1 cellular context compared by ENCODE assay signal in the genomic region with DNA sequence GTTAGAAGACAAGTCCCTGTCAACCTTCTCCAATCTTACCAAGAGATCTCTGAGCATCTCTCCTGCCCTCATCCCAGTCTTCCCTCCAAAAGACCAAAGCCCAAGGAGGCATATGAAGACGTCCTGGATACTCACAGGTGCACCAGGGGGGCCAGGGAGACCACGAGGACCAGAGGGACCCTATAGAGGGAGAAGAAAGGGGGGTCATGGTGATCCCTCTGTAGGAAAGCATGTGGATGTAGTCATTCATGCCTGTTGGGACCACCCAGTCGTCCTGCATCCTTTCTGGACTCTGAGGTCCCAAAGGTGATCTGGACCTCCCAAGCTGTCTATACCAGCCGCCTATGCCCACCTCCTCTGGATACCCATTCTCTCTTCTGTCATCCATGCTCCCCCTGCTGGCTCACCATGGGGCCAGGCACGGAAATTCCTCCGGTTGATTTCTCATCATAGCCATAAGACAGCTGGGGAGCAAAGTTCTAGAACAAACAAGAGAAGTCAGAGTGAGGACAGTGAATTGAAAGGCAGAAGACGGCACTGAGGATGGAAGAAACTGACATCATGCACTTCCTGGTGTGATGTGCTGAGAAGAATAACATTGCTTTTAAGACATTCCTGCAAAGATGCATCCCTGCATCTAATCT.
TF ChIP-seq lines count a peak whose summit lies in the region.

No MANE protein-coding gene starts in this region.

TF ChIP-seq in HepG2, 621 proteins besides CTCF, POLR2A, EP300 and RAD21 (continued from another document and continues in another):
- TF ChIP-seq, protein P1, sequence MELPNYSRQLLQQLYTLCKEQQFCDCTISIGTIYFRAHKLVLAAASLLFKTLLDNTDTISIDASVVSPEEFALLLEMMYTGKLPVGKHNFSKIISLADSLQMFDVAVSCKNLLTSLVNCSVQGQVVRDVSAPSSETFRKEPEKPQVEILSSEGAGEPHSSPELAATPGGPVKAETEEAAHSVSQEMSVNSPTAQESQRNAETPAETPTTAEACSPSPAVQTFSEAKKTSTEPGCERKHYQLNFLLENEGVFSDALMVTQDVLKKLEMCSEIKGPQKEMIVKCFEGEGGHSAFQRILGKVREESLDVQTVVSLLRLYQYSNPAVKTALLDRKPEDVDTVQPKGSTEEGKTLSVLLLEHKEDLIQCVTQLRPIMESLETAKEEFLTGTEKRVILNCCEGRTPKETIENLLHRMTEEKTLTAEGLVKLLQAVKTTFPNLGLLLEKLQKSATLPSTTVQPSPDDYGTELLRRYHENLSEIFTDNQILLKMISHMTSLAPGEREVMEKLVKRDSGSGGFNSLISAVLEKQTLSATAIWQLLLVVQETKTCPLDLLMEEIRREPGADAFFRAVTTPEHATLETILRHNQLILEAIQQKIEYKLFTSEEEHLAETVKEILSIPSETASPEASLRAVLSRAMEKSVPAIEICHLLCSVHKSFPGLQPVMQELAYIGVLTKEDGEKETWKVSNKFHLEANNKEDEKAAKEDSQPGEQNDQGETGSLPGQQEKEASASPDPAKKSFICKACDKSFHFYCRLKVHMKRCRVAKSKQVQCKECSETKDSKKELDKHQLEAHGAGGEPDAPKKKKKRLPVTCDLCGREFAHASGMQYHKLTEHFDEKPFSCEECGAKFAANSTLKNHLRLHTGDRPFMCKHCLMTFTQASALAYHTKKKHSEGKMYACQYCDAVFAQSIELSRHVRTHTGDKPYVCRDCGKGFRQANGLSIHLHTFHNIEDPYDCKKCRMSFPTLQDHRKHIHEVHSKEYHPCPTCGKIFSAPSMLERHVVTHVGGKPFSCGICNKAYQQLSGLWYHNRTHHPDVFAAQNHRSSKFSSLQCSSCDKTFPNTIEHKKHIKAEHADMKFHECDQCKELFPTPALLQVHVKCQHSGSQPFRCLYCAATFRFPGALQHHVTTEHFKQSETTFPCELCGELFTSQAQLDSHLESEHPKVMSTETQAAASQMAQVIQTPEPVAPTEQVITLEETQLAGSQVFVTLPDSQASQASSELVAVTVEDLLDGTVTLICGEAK (IDR thresholded peaks at IDR 0.05), result no peak
- TF ChIP-seq, protein P1 (CRISPR knock-in tag; IDR thresholded peaks at IDR 0.05), result no peak
- TF ChIP-seq GZF1 (CRISPR knock-in tag; IDR thresholded peaks at IDR 0.05) (no peak), ZKSCAN5 (CRISPR knock-in tag; IDR thresholded peaks at IDR 0.05) (no peak), ZNF460 (CRISPR knock-in tag; IDR thresholded peaks at IDR 0.05; ENCODE audit: borderline replicate concordance) (no peak), NFKBIZ (CRISPR knock-in tag; IDR thresholded peaks at IDR 0.05) (no peak), ZNF652 (CRISPR knock-in tag; IDR thresholded peaks at IDR 0.05; ENCODE audit: borderline replicate concordance, low read depth) (no peak), PRMT3 (CRISPR knock-in tag; IDR thresholded peaks at IDR 0.05; ENCODE audit: borderline replicate concordance, low read depth) (no peak), ZNF564 (CRISPR knock-in tag; IDR thresholded peaks at IDR 0.05) (no peak), CBX2 (IDR thresholded peaks at IDR 0.05; ENCODE audit: low read depth, low read length) (no peak), CBX2 (CRISPR knock-in tag; IDR thresholded peaks at IDR 0.05; ENCODE audit: low read depth) (no peak), ZNF430 (CRISPR knock-in tag; IDR thresholded peaks at IDR 0.05) (no peak), ZNF644 (CRISPR knock-in tag; IDR thresholded peaks at IDR 0.05; ENCODE audit: low read depth) (no peak), ZNF768 (CRISPR knock-in tag; IDR thresholded peaks at IDR 0.05) (no peak), NCOA5 (CRISPR knock-in tag; IDR thresholded peaks at IDR 0.05) (no peak), NFRKB (IDR thresholded peaks at IDR 0.05) (no peak), ZNF549 (CRISPR knock-in tag; IDR thresholded peaks at IDR 0.05) (no peak), ZNF780A (CRISPR knock-in tag; IDR thresholded peaks at IDR 0.05) (no peak), ZSCAN29 (CRISPR knock-in tag; conservative IDR thresholded peaks at IDR 0.05) (0 out of 2 replicates have a peak, but pooled peaks have one; percentile 37), EHMT2 (IDR thresholded peaks at IDR 0.05; ENCODE audit: borderline replicate concordance, low read depth, low read length) (no peak), PAWR (CRISPR knock-in tag; IDR thresholded peaks at IDR 0.05; ENCODE audit: borderline replicate concordance) (no peak), CBX1 (IDR thresholded peaks at IDR 0.05; ENCODE audit: low read depth) (no peak), RELA (CRISPR knock-in tag; IDR thresholded peaks at IDR 0.05) (no peak)
- TF ChIP-seq, protein P2, sequence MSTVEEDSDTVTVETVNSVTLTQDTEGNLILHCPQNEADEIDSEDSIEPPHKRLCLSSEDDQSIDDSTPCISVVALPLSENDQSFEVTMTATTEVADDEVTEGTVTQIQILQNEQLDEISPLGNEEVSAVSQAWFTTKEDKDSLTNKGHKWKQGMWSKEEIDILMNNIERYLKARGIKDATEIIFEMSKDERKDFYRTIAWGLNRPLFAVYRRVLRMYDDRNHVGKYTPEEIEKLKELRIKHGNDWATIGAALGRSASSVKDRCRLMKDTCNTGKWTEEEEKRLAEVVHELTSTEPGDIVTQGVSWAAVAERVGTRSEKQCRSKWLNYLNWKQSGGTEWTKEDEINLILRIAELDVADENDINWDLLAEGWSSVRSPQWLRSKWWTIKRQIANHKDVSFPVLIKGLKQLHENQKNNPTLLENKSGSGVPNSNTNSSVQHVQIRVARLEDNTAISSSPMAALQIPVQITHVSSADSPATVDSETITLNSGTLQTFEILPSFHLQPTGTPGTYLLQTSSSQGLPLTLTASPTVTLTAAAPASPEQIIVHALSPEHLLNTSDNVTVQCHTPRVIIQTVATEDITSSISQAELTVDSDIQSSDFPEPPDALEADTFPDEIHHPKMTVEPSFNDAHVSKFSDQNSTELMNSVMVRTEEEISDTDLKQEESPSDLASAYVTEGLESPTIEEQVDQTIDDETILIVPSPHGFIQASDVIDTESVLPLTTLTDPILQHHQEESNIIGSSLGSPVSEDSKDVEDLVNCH (CRISPR knock-in tag; IDR thresholded peaks at IDR 0.05), result no peak
- TF ChIP-seq, protein P3, sequence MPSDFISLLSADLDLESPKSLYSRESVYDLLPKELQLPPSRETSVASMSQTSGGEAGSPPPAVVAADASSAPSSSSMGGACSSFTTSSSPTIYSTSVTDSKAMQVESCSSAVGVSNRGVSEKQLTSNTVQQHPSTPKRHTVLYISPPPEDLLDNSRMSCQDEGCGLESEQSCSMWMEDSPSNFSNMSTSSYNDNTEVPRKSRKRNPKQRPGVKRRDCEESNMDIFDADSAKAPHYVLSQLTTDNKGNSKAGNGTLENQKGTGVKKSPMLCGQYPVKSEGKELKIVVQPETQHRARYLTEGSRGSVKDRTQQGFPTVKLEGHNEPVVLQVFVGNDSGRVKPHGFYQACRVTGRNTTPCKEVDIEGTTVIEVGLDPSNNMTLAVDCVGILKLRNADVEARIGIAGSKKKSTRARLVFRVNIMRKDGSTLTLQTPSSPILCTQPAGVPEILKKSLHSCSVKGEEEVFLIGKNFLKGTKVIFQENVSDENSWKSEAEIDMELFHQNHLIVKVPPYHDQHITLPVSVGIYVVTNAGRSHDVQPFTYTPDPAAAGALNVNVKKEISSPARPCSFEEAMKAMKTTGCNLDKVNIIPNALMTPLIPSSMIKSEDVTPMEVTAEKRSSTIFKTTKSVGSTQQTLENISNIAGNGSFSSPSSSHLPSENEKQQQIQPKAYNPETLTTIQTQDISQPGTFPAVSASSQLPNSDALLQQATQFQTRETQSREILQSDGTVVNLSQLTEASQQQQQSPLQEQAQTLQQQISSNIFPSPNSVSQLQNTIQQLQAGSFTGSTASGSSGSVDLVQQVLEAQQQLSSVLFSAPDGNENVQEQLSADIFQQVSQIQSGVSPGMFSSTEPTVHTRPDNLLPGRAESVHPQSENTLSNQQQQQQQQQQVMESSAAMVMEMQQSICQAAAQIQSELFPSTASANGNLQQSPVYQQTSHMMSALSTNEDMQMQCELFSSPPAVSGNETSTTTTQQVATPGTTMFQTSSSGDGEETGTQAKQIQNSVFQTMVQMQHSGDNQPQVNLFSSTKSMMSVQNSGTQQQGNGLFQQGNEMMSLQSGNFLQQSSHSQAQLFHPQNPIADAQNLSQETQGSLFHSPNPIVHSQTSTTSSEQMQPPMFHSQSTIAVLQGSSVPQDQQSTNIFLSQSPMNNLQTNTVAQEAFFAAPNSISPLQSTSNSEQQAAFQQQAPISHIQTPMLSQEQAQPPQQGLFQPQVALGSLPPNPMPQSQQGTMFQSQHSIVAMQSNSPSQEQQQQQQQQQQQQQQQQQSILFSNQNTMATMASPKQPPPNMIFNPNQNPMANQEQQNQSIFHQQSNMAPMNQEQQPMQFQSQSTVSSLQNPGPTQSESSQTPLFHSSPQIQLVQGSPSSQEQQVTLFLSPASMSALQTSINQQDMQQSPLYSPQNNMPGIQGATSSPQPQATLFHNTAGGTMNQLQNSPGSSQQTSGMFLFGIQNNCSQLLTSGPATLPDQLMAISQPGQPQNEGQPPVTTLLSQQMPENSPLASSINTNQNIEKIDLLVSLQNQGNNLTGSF (CRISPR knock-in tag; IDR thresholded peaks at IDR 0.05), result no peak
- TF ChIP-seq, protein P4, sequence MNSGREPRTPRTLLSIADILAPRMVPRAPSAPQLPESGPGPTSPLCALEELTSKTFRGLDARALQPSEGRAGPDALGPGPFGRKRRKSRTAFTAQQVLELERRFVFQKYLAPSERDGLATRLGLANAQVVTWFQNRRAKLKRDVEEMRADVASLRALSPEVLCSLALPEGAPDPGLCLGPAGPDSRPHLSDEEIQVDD (CRISPR knock-in tag; IDR thresholded peaks at IDR 0.05; ENCODE audit: borderline replicate concordance), result no peak
- TF ChIP-seq, protein P5, sequence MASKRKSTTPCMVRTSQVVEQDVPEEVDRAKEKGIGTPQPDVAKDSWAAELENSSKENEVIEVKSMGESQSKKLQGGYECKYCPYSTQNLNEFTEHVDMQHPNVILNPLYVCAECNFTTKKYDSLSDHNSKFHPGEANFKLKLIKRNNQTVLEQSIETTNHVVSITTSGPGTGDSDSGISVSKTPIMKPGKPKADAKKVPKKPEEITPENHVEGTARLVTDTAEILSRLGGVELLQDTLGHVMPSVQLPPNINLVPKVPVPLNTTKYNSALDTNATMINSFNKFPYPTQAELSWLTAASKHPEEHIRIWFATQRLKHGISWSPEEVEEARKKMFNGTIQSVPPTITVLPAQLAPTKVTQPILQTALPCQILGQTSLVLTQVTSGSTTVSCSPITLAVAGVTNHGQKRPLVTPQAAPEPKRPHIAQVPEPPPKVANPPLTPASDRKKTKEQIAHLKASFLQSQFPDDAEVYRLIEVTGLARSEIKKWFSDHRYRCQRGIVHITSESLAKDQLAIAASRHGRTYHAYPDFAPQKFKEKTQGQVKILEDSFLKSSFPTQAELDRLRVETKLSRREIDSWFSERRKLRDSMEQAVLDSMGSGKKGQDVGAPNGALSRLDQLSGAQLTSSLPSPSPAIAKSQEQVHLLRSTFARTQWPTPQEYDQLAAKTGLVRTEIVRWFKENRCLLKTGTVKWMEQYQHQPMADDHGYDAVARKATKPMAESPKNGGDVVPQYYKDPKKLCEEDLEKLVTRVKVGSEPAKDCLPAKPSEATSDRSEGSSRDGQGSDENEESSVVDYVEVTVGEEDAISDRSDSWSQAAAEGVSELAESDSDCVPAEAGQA (IDR thresholded peaks at IDR 0.05; ENCODE audit: low read depth), result no peak
- TF ChIP-seq, protein P5 (CRISPR knock-in tag; IDR thresholded peaks at IDR 0.05; ENCODE audit: borderline replicate concordance), result no peak
